Comparison of ENCODE assay signal across 1 cellular context in genomic region chr6:84424956-84425355, GRCh38.
TF ChIP-seq lines count a peak whose summit lies in the region.

No MANE protein-coding gene starts in this region.

TF ChIP-seq in GM23338, 12 proteins besides CTCF, POLR2A, EP300 and RAD21:
- TF ChIP-seq ETS1 (IDR thresholded peaks at IDR 0.05) = no peak
- no peak for TF ChIP-seq ZNF331 (CRISPR knock-in tag; IDR thresholded peaks at IDR 0.05; ENCODE audit: low read depth)
- TF ChIP-seq STAT1 (IDR thresholded peaks at IDR 0.05; ENCODE audit: unreplicated experiment) = no peak
- TF ChIP-seq EZH2phosphoT487 (IDR thresholded peaks at IDR 0.05; ENCODE audit: unreplicated experiment) = no peak
- TF ChIP-seq ZNF462 (CRISPR knock-in tag; IDR thresholded peaks at IDR 0.05) = no peak
- TF ChIP-seq CREB1 (CRISPR knock-in tag; IDR thresholded peaks at IDR 0.05; ENCODE audit: low read depth) = no peak
- no peak for TF ChIP-seq JUNB (IDR thresholded peaks at IDR 0.05; ENCODE audit: unreplicated experiment)
- no peak for TF ChIP-seq NANOG (IDR thresholded peaks at IDR 0.05; ENCODE audit: borderline replicate concordance)
- TF ChIP-seq EZH2 (IDR thresholded peaks at IDR 0.05; ENCODE audit: low read depth, unreplicated experiment) = no peak
- no peak for TF ChIP-seq ZNF114 (CRISPR knock-in tag; IDR thresholded peaks at IDR 0.05)
- TF ChIP-seq POLR2AphosphoS5 (IDR thresholded peaks at IDR 0.05; ENCODE audit: low read depth) = no peak
- no peak for TF ChIP-seq REST (IDR thresholded peaks at IDR 0.05; ENCODE audit: unreplicated experiment)
